ENCODE assay signal across 9 cellular contexts in genomic region chrX:36898301-36898700, GRCh38.
A peak's percentile ranks its signal among the peaks of the same experiment; 100 is the strongest.
DNase-seq lines count a peak whose midpoint lies in the region; ATAC-seq and TF ChIP-seq lines count a peak whose summit lies in the region.
"Had no signal": no experiment of that assay in that cellular context is flagged by ENCODE, and none has a peak within 500 bp of the region (broad histone marks: within the 10 kb centered on the region; RNA-seq: fewer than 3 reads in every experiment).

No MANE protein-coding gene starts in this region.

- peak; percentile 28 for DNase-seq in AG08395 (ENCODE audit: low spot score)
- DNase-seq in MM.1S, result no peak
- DNase-seq in epithelial cell of esophagus (ENCODE audit: low read depth), result peak; percentile 13
- no peak for DNase-seq in CD1c-positive myeloid dendritic cell (ENCODE audit: extremely low spot score)
- DNase-seq in stimulated activated CD4-positive, alpha-beta T cell treated with anti-CD3 and anti-CD28 coated beads, Interleukin-2, amount 100 ng/mL, for 24 hours, result no peak
- DNase-seq in stimulated activated CD4-positive, alpha-beta T cell treated with anti-CD3 and anti-CD28 coated beads, Interleukin-1b, Interleukin-23, amount 100 ng/mL, for 48 hours, result no peak
- DNase-seq: activated B cell treated with CpG ODN at 0.5 μM for 24 hours had no signal

- no peaks in the 10 kb centered on the region for H3K79me2 ChIP-seq in MM.1S (ENCODE audit: low read length)

- no peak overlapping the region for H3K9ac ChIP-seq in MM.1S (ENCODE audit: low read length)

- TF ChIP-seq CTCF in MM.1S (IDR thresholded peaks at IDR 0.05; ENCODE audit: low read length) (peak; percentile 38), epithelial cell of esophagus (IDR thresholded peaks at IDR 0.05; ENCODE audit: insufficient read depth, low read depth, low read length, missing control alignments) (peak; percentile 50)

- H3K27me3 ChIP-seq in MM.1S (replicated peaks; ENCODE audit: insufficient read depth, low read length), result no peaks in the 10 kb centered on the region

- no peaks in the 10 kb centered on the region for H3K36me3 ChIP-seq in MM.1S (replicated peaks; ENCODE audit: insufficient read depth, low read length)

- ATAC-seq in GM18873 (IDR thresholded peaks at IDR 0.05; ENCODE audit: low FRiP score, unreplicated experiment) (peak; percentile 59), esophagus mucosa (no peak)

- H3K27ac ChIP-seq in MM.1S (ENCODE audit: low read length), result no peak overlapping the region

- no peak overlapping the region for H3K4me2 ChIP-seq in MM.1S (ENCODE audit: low read depth, low read length)

- no peaks in the 10 kb centered on the region for H3K9me2 ChIP-seq in MM.1S (replicated peaks; ENCODE audit: insufficient read depth, low read length)

- no peaks in the 10 kb centered on the region for H3K4me1 ChIP-seq in MM.1S (ENCODE audit: low read length)

- H2AFZ ChIP-seq in MM.1S (ENCODE audit: low read length), result no peak overlapping the region

- no peaks in the 10 kb centered on the region for H3K9me3 ChIP-seq in MM.1S (replicated peaks; ENCODE audit: insufficient read depth, low read length)

- H3F3A ChIP-seq in MM.1S (ENCODE audit: insufficient read depth, low read length), result no peaks in the 10 kb centered on the region

- H3K4me3 ChIP-seq in MM.1S (ENCODE audit: low read length), result no peak overlapping the region
- no peak overlapping the region for H3K4me3 ChIP-seq in epithelial cell of esophagus (ENCODE audit: low read length)

- H4K20me1 ChIP-seq in MM.1S (ENCODE audit: insufficient read depth, low read length), result no peaks in the 10 kb centered on the region

Comparison
In these comparisons a context has a peak if more than half of its experiments do, and no peak if none do; other contexts are left out.
1. DNase-seq: peak in AG08395 (single experiment) and epithelial cell of esophagus (single experiment); none in MM.1S (single experiment), CD1c-positive myeloid dendritic cell (single experiment), stimulated activated CD4-positive, alpha-beta T cell treated with anti-CD3 and anti-CD28 coated beads, Interleukin-2, amount 100 ng/mL, for 24 hours (0 of 2) and stimulated activated CD4-positive, alpha-beta T cell treated with anti-CD3 and anti-CD28 coated beads, Interleukin-1b, Interleukin-23, amount 100 ng/mL, for 48 hours (single experiment).